ENCODE assay signal across 14 cellular contexts in the genomic region with DNA sequence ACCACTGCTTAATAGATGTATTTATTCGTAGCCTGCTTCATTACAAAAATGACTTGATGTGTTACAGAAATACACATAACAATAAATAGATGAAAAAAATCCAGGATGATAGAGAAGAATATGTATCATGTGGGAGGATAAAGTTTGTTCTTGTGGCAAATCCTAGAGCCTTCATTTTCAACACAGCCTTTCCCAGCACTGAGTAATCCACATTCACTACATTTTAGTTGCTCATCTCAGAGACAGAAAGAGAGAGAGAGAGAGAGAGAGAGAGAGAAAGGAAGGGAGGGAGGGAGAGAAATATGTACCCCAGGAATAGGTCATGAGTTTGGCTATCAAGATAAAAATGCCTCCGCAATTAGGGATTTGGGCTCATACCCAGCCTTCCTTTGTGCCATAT.
"Had no signal": no experiment of that assay in that cellular context is flagged by ENCODE, and none has a peak within 500 bp of the region (broad histone marks: within the 10 kb centered on the region; RNA-seq: fewer than 3 reads in every experiment).

No MANE protein-coding gene starts in this region.

- H3K36me3 ChIP-seq: gastrocnemius medialis, lower lobe of right lung, transverse colon had no signal

- H3K27me3 Mint-ChIP-seq: naive thymus-derived CD4-positive, alpha-beta T cell had no signal

- ATAC-seq: activated naive CD4-positive, alpha-beta T cell treated with anti-CD3 and anti-CD28 coated beads, Interleukin-2, amount 50 U/mL, for 72 hours; gastrocnemius medialis; heart right ventricle; left cardiac atrium; lower lobe of right lung; naive thymus-derived CD4-positive, alpha-beta T cell had no signal

- DNase-seq: activated CD4-positive, CD25-positive, alpha-beta regulatory T cell treated with anti-CD3 and anti-CD28 coated beads, Interleukin-2, amount 50 U/mL, for 72 hours; activated effector memory CD4-positive, alpha-beta T cell treated with Interleukin-2 at 50 U/mL for 16 hours; aorta; erythroblast; gastrocnemius medialis; heart right ventricle; left cardiac atrium; lower lobe of right lung; naive thymus-derived CD4-positive, alpha-beta T cell; stimulated activated CD4-positive, alpha-beta T cell treated with anti-CD3 and anti-CD28 coated beads, Interleukin-15, amount 100 ng/mL, for 24 hours; stimulated activated CD4-positive, alpha-beta T cell treated with anti-CD3 and anti-CD28 coated beads, Interleukin-4, amount 100 ng/mL, for 24 hours; stimulated activated naive CD4-positive, alpha-beta T cell; transverse colon had no signal

- H3K27me3 ChIP-seq: gastrocnemius medialis, heart right ventricle, transverse colon had no signal

- H3K9me3 ChIP-seq: gastrocnemius medialis, heart right ventricle, lower lobe of right lung, transverse colon had no signal

- H3K27ac Mint-ChIP-seq: activated naive CD4-positive, alpha-beta T cell treated with anti-CD3 and anti-CD28 coated beads, Interleukin-2, amount 50 U/mL, for 72 hours had no signal

- H3K4me3 ChIP-seq: gastrocnemius medialis, heart right ventricle, lower lobe of right lung, transverse colon had no signal

- H3K27ac ChIP-seq: gastrocnemius medialis, lower lobe of right lung, transverse colon had no signal

- H3K9me3 Mint-ChIP-seq: activated naive CD4-positive, alpha-beta T cell treated with anti-CD3 and anti-CD28 coated beads, Interleukin-2, amount 50 U/mL, for 72 hours had no signal
